8 cellular contexts compared by ENCODE assay signal in the genomic region with DNA sequence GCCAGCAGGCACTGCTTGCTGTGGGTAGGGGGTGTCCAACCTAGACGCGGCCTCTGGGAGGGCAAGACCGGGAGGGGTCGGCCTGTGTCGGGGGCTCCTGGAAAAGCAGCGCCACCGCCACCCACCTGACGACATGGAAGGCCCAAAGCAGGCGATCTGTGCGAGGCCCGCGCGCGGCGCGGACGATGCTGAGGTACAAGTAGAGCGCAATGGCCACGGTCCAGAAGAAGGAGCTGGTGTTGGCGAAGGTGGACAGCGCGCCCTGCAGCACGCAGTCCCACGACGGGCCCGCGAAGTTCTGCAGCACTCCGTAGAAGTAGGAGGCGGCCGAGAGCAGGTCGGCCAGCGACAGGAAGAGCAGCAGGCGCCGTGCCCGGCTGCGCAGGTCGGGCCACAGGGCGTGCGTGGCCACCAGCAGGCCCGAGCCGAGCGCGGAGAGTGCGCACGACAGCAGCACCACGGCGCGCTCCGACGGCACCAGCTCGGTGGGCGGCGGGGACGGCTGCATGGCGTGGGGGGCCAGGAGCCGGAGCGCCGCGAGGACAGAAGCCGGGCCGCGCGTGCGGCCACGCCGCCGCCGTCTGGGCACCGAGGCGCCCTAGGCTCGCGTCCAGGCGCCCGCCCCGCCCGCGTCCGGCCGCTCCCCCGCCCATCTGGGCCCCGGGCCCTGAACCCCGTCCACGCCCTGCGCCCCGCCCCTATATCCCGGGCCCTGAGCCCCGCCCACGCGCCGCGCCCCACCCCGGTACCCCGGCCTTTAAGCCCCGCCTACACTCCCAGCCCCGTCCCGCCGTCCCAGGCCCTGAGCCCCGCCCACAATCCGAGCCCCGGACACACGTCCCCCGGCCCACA. TPM values are rescaled to one million over a fixed set of nuclear protein-coding genes. Genes with fewer than 3 reads are reported as not detected.
DNase-seq lines count a peak whose midpoint lies in the region; ATAC-seq, FAIRE-seq and TF ChIP-seq lines count a peak whose summit lies in the region.

A gene with protein sequence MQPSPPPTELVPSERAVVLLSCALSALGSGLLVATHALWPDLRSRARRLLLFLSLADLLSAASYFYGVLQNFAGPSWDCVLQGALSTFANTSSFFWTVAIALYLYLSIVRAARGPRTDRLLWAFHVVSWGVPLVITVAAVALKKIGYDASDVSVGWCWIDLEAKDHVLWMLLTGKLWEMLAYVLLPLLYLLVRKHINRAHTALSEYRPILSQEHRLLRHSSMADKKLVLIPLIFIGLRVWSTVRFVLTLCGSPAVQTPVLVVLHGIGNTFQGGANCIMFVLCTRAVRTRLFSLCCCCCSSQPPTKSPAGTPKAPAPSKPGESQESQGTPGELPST (minus strand): TSS at position 583 of the 852 bp plus-strand sequence. CDS start 75 bp downstream, at position 508.

- H3K9me3 ChIP-seq in BE2C (no peaks in the 10 kb centered on the region), thymus (ENCODE audit: control insufficient read depth) (no peaks in the 10 kb centered on the region)

- peak; percentile 48 for ATAC-seq in GM19043 (IDR thresholded peaks at IDR 0.05; ENCODE audit: low read depth, unreplicated experiment)
- ATAC-seq in HG03280 (IDR thresholded peaks at IDR 0.05; ENCODE audit: unreplicated experiment), result peak; percentile 72

- no peaks in the 10 kb centered on the region for H3K27me3 ChIP-seq in BE2C
- peaks cover 7% of the 10 kb centered on the region for H3K27me3 ChIP-seq in thymus (ENCODE audit: control insufficient read depth, insufficient read depth)

- 2% methylated on average over 101 of the region's 102 CpGs for WGBS in thymus

- H3K4me3 ChIP-seq in BE2C (ENCODE audit: low read depth, low read length), result peak within 1 kb of the TSS; percentile 49
- peak within 1 kb of the TSS; percentile 70 for H3K4me3 ChIP-seq in thymus (ENCODE audit: low read length)

- no peaks in the 10 kb centered on the region for H3K4me1 ChIP-seq in BE2C
- H3K4me1 ChIP-seq in thymus (ENCODE audit: control insufficient read depth, insufficient read depth, low read length), result peaks cover 21% of the 10 kb centered on the region

- H3K27ac ChIP-seq in thymus (ENCODE audit: low read depth), result peak within 1 kb of the TSS; percentile 90

- DNase-seq in BE2C, result peak; percentile 78
- peak; percentile 93 for DNase-seq in RPMI8226
- peak; percentile 71 for DNase-seq in activated gamma-delta T cell treated with Interleukin-2 at 50 U/mL for 16 hours
- peak; percentile 83 to 90 for DNase-seq in frontal cortex (ENCODE audit: low spot score in 2 of 2)
- DNase-seq in occipital lobe (lab: John Stamatoyannopoulos, UW), result peak; percentile 12

- no peaks in the 10 kb centered on the region for H3K36me3 ChIP-seq in BE2C
- no peaks in the 10 kb centered on the region for H3K36me3 ChIP-seq in thymus (ENCODE audit: control insufficient read depth, insufficient read depth)

- no peak for FAIRE-seq in frontal cortex (lab: Jason Lieb, UNC)

- TF ChIP-seq CTCF in BE2C (IDR thresholded peaks at IDR 0.05; ENCODE audit: low read depth, low read length), result no peak

RNA-seq across cellular contexts. Expression of the gene that starts here (rescaled TPM):
- not detected for polyA plus RNA-seq in BE2C (2012; ENCODE audit: insufficient read depth, insufficient read length, low read depth)
- total RNA-seq in frontal cortex (0.41 TPM), occipital lobe (0.47 TPM)
- polyA plus RNA-seq in thymus, result 5.8 TPM

Comparison
In these comparisons a context has a peak if more than half of its experiments do, and no peak if none do; other contexts are left out.
1. Peak in every context shown above with its lines: DNase-seq, ATAC-seq, H3K4me3 ChIP-seq and H3K27ac ChIP-seq.
2. Peak in DNase-seq in frontal cortex; RNA of the gene not detected or under 1 TPM.
3. Peak in DNase-seq in occipital lobe; RNA of the gene not detected or under 1 TPM.
4. DNase-seq: peak in every context shown above with its lines; median percentile 93 in RPMI8226; 86 in frontal cortex; 78 in BE2C; 71 in activated gamma-delta T cell treated with Interleukin-2 at 50 U/mL for 16 hours; 12 in occipital lobe.